Comparison of ENCODE assay signal across 8 cellular contexts in genomic region chr3:179147571-179148445, GRCh38. TPM values are rescaled to one million over a fixed set of nuclear protein-coding genes. Genes with fewer than 3 reads are reported as not detected.
DNase-seq lines count a peak whose midpoint lies in the region; ATAC-seq and TF ChIP-seq lines count a peak whose summit lies in the region.

Gene PIK3CA (plus strand): TSS chr3:179148357. CDS start chr3:179198826, 50,469 bp downstream.

- H3K4me3 ChIP-seq in DND-41 (ENCODE audit: low read depth in 1 of 2, low read length in 2 of 2): peak within 1 kb of the TSS; percentile 66 to 86
- peak within 1 kb of the TSS; percentile 97 for H3K4me3 ChIP-seq in GM23248
- H3K4me3 ChIP-seq in fibroblast of mammary gland (ENCODE audit: control insufficient read depth, low read depth, low read length): peak within 1 kb of the TSS; percentile 75

- intact Hi-C loops in activated T-helper 1 cell treated with anti-CD3 and anti-CD28 coated beads, Interleukin-12 subunit alpha, Interleukin-12 subunit beta, Interleukin-2, Interleukin-4 antibody, amounts not matched to agents 30 ng/mL and 10 ng/mL and 1 ng/mL, durations not matched to agents 14 hours and 24 hours and 36 hours (cut with micrococcal nuclease): loop anchor here (1.0 to 5.0 kb wide), 16 partner anchors 43 to 1951 kb away; partner anchors contain the start of genes ACTL6A, MFN1, MRPL47 and NDUFB5

- H3K79me2 ChIP-seq in DND-41 (ENCODE audit: insufficient read depth, low read length) (peaks cover 46% of the 10 kb centered on the region), GM23248 (ENCODE audit: insufficient read depth) (peaks cover 43% of the 10 kb centered on the region)

- H3K27me3 ChIP-seq in DND-41 (ENCODE audit: insufficient read depth, low read length, poor library complexity) (no peaks in the 10 kb centered on the region), GM23248 (replicated peaks; ENCODE audit: insufficient read depth) (no peaks in the 10 kb centered on the region)

- peak within 1 kb of the TSS; percentile 91 for H3K9ac ChIP-seq in DND-41 (ENCODE audit: low read depth, low read length)
- H3K9ac ChIP-seq in GM23248: peak within 1 kb of the TSS; percentile 95

- POLR2A ChIA-PET in naive thymus-derived CD8-positive, alpha-beta T cell (lab: Charles Lee): interaction anchor here (0.5 to 4.0 kb wide), 31 partner anchors 11 to 1454 kb away, joined by 3 to 72 read pairs (median 4); partner anchors contain the start of genes ACTL6A, GNB4, MFN1 and TTC14

- peaks cover 11% of the 10 kb centered on the region; the same call in 1 of the 2 replicates for H3F3A ChIP-seq in GM23248 (ENCODE audit: insufficient read depth)

- H3K9me2 ChIP-seq in GM23248 (ENCODE audit: insufficient read depth): no peaks in the 10 kb centered on the region

- WGBS in GM23248 (ENCODE audit: low coverage in 1 of 2, low lambda C conversion rate in 2 of 2, missing lambda C conversion rate in 2 of 2), 2 experiments: 1% methylated on average over 33 to 53 of the region's 53 CpGs

- H3K36me3 Mint-ChIP-seq in activated T-helper 1 cell treated with anti-CD3 and anti-CD28 coated beads, Interleukin-12 subunit alpha, Interleukin-12 subunit beta, Interleukin-2, Interleukin-4 antibody, amounts not matched to agents 30 ng/mL and 10 ng/mL and 1 ng/mL, durations not matched to agents 14 hours and 24 hours and 36 hours (ENCODE audit: low read depth): no peaks in the 10 kb centered on the region
- no peaks in the 10 kb centered on the region for H3K36me3 Mint-ChIP-seq in naive thymus-derived CD8-positive, alpha-beta T cell

- H3K27ac Mint-ChIP-seq in activated T-helper 1 cell treated with anti-CD3 and anti-CD28 coated beads, Interleukin-12 subunit alpha, Interleukin-12 subunit beta, Interleukin-2, Interleukin-4 antibody, amounts not matched to agents 30 ng/mL and 10 ng/mL and 1 ng/mL, durations not matched to agents 14 hours and 24 hours and 36 hours: peak within 1 kb of the TSS; percentile 97
- H3K27ac Mint-ChIP-seq in naive thymus-derived CD8-positive, alpha-beta T cell: peak within 1 kb of the TSS; percentile 93 to 99 (median 98)

- peak within 1 kb of the TSS; percentile 93 for H3K4me3 Mint-ChIP-seq in activated T-helper 1 cell treated with anti-CD3 and anti-CD28 coated beads, Interleukin-12 subunit alpha, Interleukin-12 subunit beta, Interleukin-2, Interleukin-4 antibody, amounts not matched to agents 30 ng/mL and 10 ng/mL and 1 ng/mL, durations not matched to agents 14 hours and 24 hours and 36 hours
- H3K4me3 Mint-ChIP-seq in naive thymus-derived CD8-positive, alpha-beta T cell: peak within 1 kb of the TSS in 9 of 10 donors; percentile 93 to 99 (median 98)

- H4K20me1 ChIP-seq in DND-41 (ENCODE audit: insufficient read depth, low read length) (peaks cover 33% of the 10 kb centered on the region), GM23248 (ENCODE audit: insufficient read depth) (peaks cover 6% of the 10 kb centered on the region; the same call in 1 of the 2 replicates)

- peak; percentile 97 for DNase-seq in DND-41
- DNase-seq in GM23248: peak; percentile 99
- peak; percentile 99 for DNase-seq in Kasumi-1 (lab: John Stamatoyannopoulos, UW)
- DNase-seq in RPMI7951 (ENCODE audit: low read depth): peak; percentile 98
- DNase-seq in activated T-helper 1 cell treated with anti-CD3 and anti-CD28 coated beads, Interleukin-12 subunit alpha, Interleukin-12 subunit beta, Interleukin-2, Interleukin-4 antibody, amounts not matched to agents 30 ng/mL and 10 ng/mL and 1 ng/mL, durations not matched to agents 14 hours and 24 hours and 36 hours (ENCODE audit: low spot score): peak; percentile 90
- DNase-seq in fibroblast of mammary gland (ENCODE audit: low read depth): peak; percentile 98
- peak; percentile 78 to 98 (median 96) for DNase-seq in naive thymus-derived CD8-positive, alpha-beta T cell
- DNase-seq in stimulated activated naive CD4-positive, alpha-beta T cell (lab: John Stamatoyannopoulos, UW): peak; percentile 87 to 97 (median 96)

- peak; percentile 84 for ATAC-seq in DND-41 (ENCODE audit: insufficient read depth, low read depth)
- ATAC-seq in naive thymus-derived CD8-positive, alpha-beta T cell: peak; percentile 67 to 78

- peaks cover 23% of the 10 kb centered on the region for H3K27me3 Mint-ChIP-seq in activated T-helper 1 cell treated with anti-CD3 and anti-CD28 coated beads, Interleukin-12 subunit alpha, Interleukin-12 subunit beta, Interleukin-2, Interleukin-4 antibody, amounts not matched to agents 30 ng/mL and 10 ng/mL and 1 ng/mL, durations not matched to agents 14 hours and 24 hours and 36 hours (ENCODE audit: insufficient read depth)
- no peaks in the 10 kb centered on the region for H3K27me3 Mint-ChIP-seq in naive thymus-derived CD8-positive, alpha-beta T cell

- in situ Hi-C loops in GM23248 (cut with MboI): no loop called here

- H3K36me3 ChIP-seq in DND-41 (ENCODE audit: insufficient read depth, low read length): no peaks in the 10 kb centered on the region
- no peaks in the 10 kb centered on the region for H3K36me3 ChIP-seq in GM23248 (ENCODE audit: low read depth)

- peaks cover 38% of the 10 kb centered on the region for H3K4me1 Mint-ChIP-seq in activated T-helper 1 cell treated with anti-CD3 and anti-CD28 coated beads, Interleukin-12 subunit alpha, Interleukin-12 subunit beta, Interleukin-2, Interleukin-4 antibody, amounts not matched to agents 30 ng/mL and 10 ng/mL and 1 ng/mL, durations not matched to agents 14 hours and 24 hours and 36 hours (ENCODE audit: low read depth)
- peaks cover 25 to 42% (median 37%) of the 10 kb centered on the region in 4 donors for H3K4me1 Mint-ChIP-seq in naive thymus-derived CD8-positive, alpha-beta T cell

- no peaks in the 10 kb centered on the region for H3K9me3 ChIP-seq in DND-41 (ENCODE audit: insufficient read depth, low read length, severe bottlenecking)
- no peaks in the 10 kb centered on the region for H3K9me3 ChIP-seq in GM23248 (ENCODE audit: low read depth)

- no peaks in the 10 kb centered on the region for H3K9me3 Mint-ChIP-seq in activated T-helper 1 cell treated with anti-CD3 and anti-CD28 coated beads, Interleukin-12 subunit alpha, Interleukin-12 subunit beta, Interleukin-2, Interleukin-4 antibody, amounts not matched to agents 30 ng/mL and 10 ng/mL and 1 ng/mL, durations not matched to agents 14 hours and 24 hours and 36 hours
- no peaks in the 10 kb centered on the region for H3K9me3 Mint-ChIP-seq in naive thymus-derived CD8-positive, alpha-beta T cell

- H2AFZ ChIP-seq in DND-41 (ENCODE audit: low read depth, low read length) (peak within 1 kb of the TSS; percentile 81), GM23248 (peak within 1 kb of the TSS; percentile 91)

- H3K4me1 ChIP-seq in DND-41 (ENCODE audit: insufficient read depth, low read length) (peaks cover 36% of the 10 kb centered on the region), GM23248 (ENCODE audit: insufficient read depth) (peaks cover 12% of the 10 kb centered on the region)

- peak within 1 kb of the TSS; percentile 89 for H3K27ac ChIP-seq in DND-41 (ENCODE audit: low read length)
- H3K27ac ChIP-seq in GM23248: peak within 1 kb of the TSS; percentile 84

- TF ChIP-seq CTCF in DND-41 (IDR thresholded peaks at IDR 0.05; ENCODE audit: borderline replicate concordance, extremely low read depth, low read length, poor library complexity, severe bottlenecking): no peak
- no peak for TF ChIP-seq CTCF in fibroblast of mammary gland (conservative IDR thresholded peaks at IDR 0.05; ENCODE audit: control insufficient read depth, insufficient read depth, low read depth, low read length)

- peak within 1 kb of the TSS; percentile 83 for H3K4me2 ChIP-seq in DND-41 (ENCODE audit: insufficient read depth, low read length)
- H3K4me2 ChIP-seq in GM23248 (ENCODE audit: unreplicated experiment): peak within 1 kb of the TSS; percentile 93

RNA-seq across cellular contexts. Expression of gene PIK3CA, which starts in this region (rescaled TPM):
- 22.5 and 23.8 TPM in 2 replicates for total RNA-seq in GM23248 (2014; rRNA removed; shearing (Covaris generic))
- 8.3 and 8.5 TPM in 2 replicates for polyA plus RNA-seq in GM23248 (2016; fragmentation: Nextera tagmentation; extraction: Ambion mirVana)
- total RNA-seq in RPMI7951 (2014; rRNA removed; shearing (Covaris generic)): 19.0 and 23.9 TPM in 2 replicates
- 18.9 and 19.7 TPM in 2 replicates for total RNA-seq in activated T-helper 1 cell treated with anti-CD3 and anti-CD28 coated beads, Interleukin-12 subunit alpha, Interleukin-12 subunit beta, Interleukin-2, Interleukin-4 antibody, amounts not matched to agents 30 ng/mL and 10 ng/mL and 1 ng/mL, durations not matched to agents 14 hours and 24 hours and 36 hours
- 10 to 100 TPM; 44.6 to 50.7 TPM for total RNA-seq in naive thymus-derived CD8-positive, alpha-beta T cell
- 10 to 100 TPM; 11.4 to 20.3 (median 13.1) TPM for polyA plus RNA-seq in naive thymus-derived CD8-positive, alpha-beta T cell

Comparison
In these comparisons a context has a peak if more than half of its experiments do, and no peak if none do; other contexts are left out.
1. Peak in every context shown above with its lines: DNase-seq, ATAC-seq, H3K4me3 ChIP-seq and H3K27ac ChIP-seq.